In genomic region chr5:27472875-27473274, GRCh38 we compare ENCODE assay signal across 1 cellular context.
TF ChIP-seq lines count a peak whose summit lies in the region.

No MANE protein-coding gene starts in this region.

TF ChIP-seq in K562, 482 proteins besides CTCF, POLR2A, EP300 and RAD21 (continued from another document):
- TF ChIP-seq, protein P1, sequence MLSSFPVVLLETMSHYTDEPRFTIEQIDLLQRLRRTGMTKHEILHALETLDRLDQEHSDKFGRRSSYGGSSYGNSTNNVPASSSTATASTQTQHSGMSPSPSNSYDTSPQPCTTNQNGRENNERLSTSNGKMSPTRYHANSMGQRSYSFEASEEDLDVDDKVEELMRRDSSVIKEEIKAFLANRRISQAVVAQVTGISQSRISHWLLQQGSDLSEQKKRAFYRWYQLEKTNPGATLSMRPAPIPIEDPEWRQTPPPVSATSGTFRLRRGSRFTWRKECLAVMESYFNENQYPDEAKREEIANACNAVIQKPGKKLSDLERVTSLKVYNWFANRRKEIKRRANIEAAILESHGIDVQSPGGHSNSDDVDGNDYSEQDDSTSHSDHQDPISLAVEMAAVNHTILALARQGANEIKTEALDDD (IDR thresholded peaks at IDR 0.05), result no peak
- TF ChIP-seq AFF4 (CRISPR knock-in tag; IDR thresholded peaks at IDR 0.05) (no peak), ZBTB11 (CRISPR knock-in tag; IDR thresholded peaks at IDR 0.05) (no peak), MBD1 (CRISPR knock-in tag; IDR thresholded peaks at IDR 0.05) (no peak)
